ENCODE assay signal across 1 cellular context in the genomic region with DNA sequence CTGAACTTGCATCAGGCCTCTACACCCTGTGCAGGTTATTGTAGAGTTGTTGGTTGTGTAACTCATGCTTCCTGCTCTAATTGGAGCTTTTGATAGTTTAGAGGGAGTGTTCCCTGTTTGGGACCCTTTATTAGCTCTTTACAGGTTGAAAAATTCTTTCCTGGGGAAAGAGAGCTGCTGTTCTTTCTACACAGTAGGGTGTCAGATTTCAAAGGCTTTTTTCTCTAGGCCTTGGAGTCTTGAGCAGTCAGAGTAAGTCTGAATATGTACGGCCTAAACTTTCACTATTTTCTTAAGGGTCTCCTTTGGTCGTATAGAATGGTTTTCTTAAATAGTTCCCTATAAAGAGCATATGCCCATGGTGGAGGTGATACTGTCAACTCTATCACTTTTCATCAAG.
TF ChIP-seq lines count a peak whose summit lies in the region.

No MANE protein-coding gene starts in this region.

TF ChIP-seq in GM23338, 12 proteins besides CTCF, POLR2A, EP300 and RAD21:
- no peak for TF ChIP-seq ZNF114 (CRISPR knock-in tag; IDR thresholded peaks at IDR 0.05)
- TF ChIP-seq NANOG (IDR thresholded peaks at IDR 0.05; ENCODE audit: borderline replicate concordance), result no peak
- TF ChIP-seq POLR2AphosphoS5 (IDR thresholded peaks at IDR 0.05; ENCODE audit: low read depth), result no peak
- no peak for TF ChIP-seq JUNB (IDR thresholded peaks at IDR 0.05; ENCODE audit: unreplicated experiment)
- no peak for TF ChIP-seq STAT1 (IDR thresholded peaks at IDR 0.05; ENCODE audit: unreplicated experiment)
- no peak for TF ChIP-seq ZNF462 (CRISPR knock-in tag; IDR thresholded peaks at IDR 0.05)
- no peak for TF ChIP-seq EZH2phosphoT487 (IDR thresholded peaks at IDR 0.05; ENCODE audit: unreplicated experiment)
- no peak for TF ChIP-seq ZNF331 (CRISPR knock-in tag; IDR thresholded peaks at IDR 0.05; ENCODE audit: low read depth)
- TF ChIP-seq, protein P1, sequence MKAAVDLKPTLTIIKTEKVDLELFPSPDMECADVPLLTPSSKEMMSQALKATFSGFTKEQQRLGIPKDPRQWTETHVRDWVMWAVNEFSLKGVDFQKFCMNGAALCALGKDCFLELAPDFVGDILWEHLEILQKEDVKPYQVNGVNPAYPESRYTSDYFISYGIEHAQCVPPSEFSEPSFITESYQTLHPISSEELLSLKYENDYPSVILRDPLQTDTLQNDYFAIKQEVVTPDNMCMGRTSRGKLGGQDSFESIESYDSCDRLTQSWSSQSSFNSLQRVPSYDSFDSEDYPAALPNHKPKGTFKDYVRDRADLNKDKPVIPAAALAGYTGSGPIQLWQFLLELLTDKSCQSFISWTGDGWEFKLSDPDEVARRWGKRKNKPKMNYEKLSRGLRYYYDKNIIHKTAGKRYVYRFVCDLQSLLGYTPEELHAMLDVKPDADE (IDR thresholded peaks at IDR 0.05), result no peak
- no peak for TF ChIP-seq REST (IDR thresholded peaks at IDR 0.05; ENCODE audit: unreplicated experiment)
- TF ChIP-seq EZH2 (IDR thresholded peaks at IDR 0.05; ENCODE audit: low read depth, unreplicated experiment), result no peak
- no peak for TF ChIP-seq CREB1 (CRISPR knock-in tag; IDR thresholded peaks at IDR 0.05; ENCODE audit: low read depth)
